ENCODE assay signal across 31 cellular contexts in the genomic region with DNA sequence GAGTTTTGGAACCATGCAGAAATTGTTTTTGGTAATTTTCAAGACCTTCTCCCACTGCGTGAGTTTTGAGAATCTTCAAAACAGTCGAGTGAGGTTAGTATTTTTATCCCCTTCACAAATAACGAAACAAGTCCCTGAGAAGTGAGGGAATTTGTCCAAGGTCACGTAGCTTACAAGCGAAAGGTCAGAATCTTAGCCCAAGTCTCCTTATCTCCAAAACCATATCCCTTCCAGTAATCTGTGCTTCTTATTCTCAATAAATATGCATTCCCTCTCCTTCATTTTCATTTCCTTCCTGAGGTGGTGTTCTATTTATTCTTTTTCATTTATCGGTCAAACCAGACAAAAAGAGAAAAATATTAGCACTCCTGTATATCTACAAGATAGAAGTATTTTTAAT.
"Had no signal": no experiment of that assay in that cellular context is flagged by ENCODE, and none has a peak within 500 bp of the region (broad histone marks: within the 10 kb centered on the region; RNA-seq: fewer than 3 reads in every experiment).

No MANE protein-coding gene starts in this region.

- H3K79me2 ChIP-seq: hepatocyte had no signal

- H3K4me2 ChIP-seq: hepatocyte had no signal

- H3K36me3 ChIP-seq: cardiac muscle cell, ovary, thoracic aorta, uterus had no signal

- H3K4me1 Mint-ChIP-seq: nephron had no signal

- H3K4me1 ChIP-seq: body of pancreas, uterus had no signal

- DNase-seq: activated CD4-positive, alpha-beta T cell treated with anti-CD3 and anti-CD28 coated beads for 4 hours; activated CD4-positive, alpha-beta T cell treated with anti-CD3 and anti-CD28 coated beads, Interleukin-2, amount 50 U/mL, for 4 hours; activated naive CD4-positive, alpha-beta T cell; activated T-cell treated with anti-CD3 and anti-CD28 coated beads for 4 hours; activated T-cell treated with anti-CD3 and anti-CD28 coated beads, Interleukin-2, amount 50 U/mL, for 72 hours; anterior cingulate cortex; body of pancreas; cortex of kidney; foreskin keratinocyte; mucosa of descending colon; ovary; retina; SK-N-SH; stimulated activated CD4-positive, alpha-beta T cell treated with anti-CD3 and anti-CD28 coated beads, Interleukin-4, amount 100 ng/mL, for 1 hour; SW 1271; T-helper 9 cell; uterus had no signal

- H3K9me3 ChIP-seq: body of pancreas, mucosa of descending colon, ovary, SK-N-SH, thoracic aorta, uterus had no signal

- ATAC-seq: activated naive CD4-positive, alpha-beta T cell treated with anti-CD3 and anti-CD28 coated beads, Interleukin-2, amount 50 U/mL, for 72 hours; activated T-cell treated with anti-CD3 and anti-CD28 coated beads, Interleukin-2, amount 50 U/mL, for 72 hours; body of pancreas; esophagus mucosa; foreskin keratinocyte; mucosa of descending colon had no signal

- H3K9ac ChIP-seq: SK-N-SH had no signal

- H3K4me3 ChIP-seq: body of pancreas, cardiac muscle cell, hepatocyte, lung, mucosa of descending colon, ovary, thoracic aorta, uterus had no signal

- H3K27ac ChIP-seq: body of pancreas, cardiac muscle cell, foreskin keratinocyte, hepatocyte, ovary, VCaP had no signal

- H3K36me3 Mint-ChIP-seq: type B pancreatic cell had no signal

- H2AFZ ChIP-seq: hepatocyte had no signal

- H3K27me3 Mint-ChIP-seq: progenitor cell of endocrine pancreas; stimulated activated naive CD8-positive, alpha-beta T cell treated with anti-CD3 and anti-CD28 coated beads, Interleukin-15, Interleukin-2, amounts not matched to agents 100 ng/mL and 50 ng/mL, for 24 hours; type B pancreatic cell had no signal

- H3K27me3 ChIP-seq: body of pancreas, cardiac muscle cell, foreskin keratinocyte, hepatocyte, ovary, uterus had no signal

- H3K27ac Mint-ChIP-seq: activated naive CD4-positive, alpha-beta T cell treated with anti-CD3 and anti-CD28 coated beads, Interleukin-2, amount 50 U/mL, for 72 hours; activated T-cell treated with anti-CD3 and anti-CD28 coated beads, Interleukin-2, amount 50 U/mL, for 72 hours; nephron; progenitor cell of endocrine pancreas; stimulated activated naive CD8-positive, alpha-beta T cell treated with anti-CD3 and anti-CD28 coated beads, Interleukin-15, Interleukin-2, amounts not matched to agents 100 ng/mL and 50 ng/mL, for 24 hours; T-helper 1 cell treated with Interleukin-12 subunit alpha and Interleukin-12 subunit beta and Interleukin-4 antibody, amounts not matched to agents 30 μg/mL and 1 μg/mL, for 36 hours; type B pancreatic cell had no signal

- H3K4me3 Mint-ChIP-seq: activated T-cell treated with anti-CD3 and anti-CD28 coated beads, Interleukin-2, amount 50 U/mL, for 72 hours; nephron; stimulated activated naive CD8-positive, alpha-beta T cell treated with anti-CD3 and anti-CD28 coated beads, Interleukin-15, Interleukin-2, amounts not matched to agents 100 ng/mL and 50 ng/mL, for 24 hours; T-helper 1 cell treated with Interleukin-12 subunit alpha and Interleukin-12 subunit beta and Interleukin-4 antibody, amounts not matched to agents 30 μg/mL and 1 μg/mL, for 36 hours; type B pancreatic cell had no signal

- FAIRE-seq: keratinocyte, TTC549 had no signal
